ENCODE assay signal across 25 cellular contexts in genomic region chr5:179862296-179862695, GRCh38. TPM values are rescaled to one million over a fixed set of nuclear protein-coding genes. Genes with fewer than 3 reads are reported as not detected.
A peak's percentile ranks its signal among the peaks of the same experiment; 100 is the strongest.
DNase-seq lines count a peak whose midpoint lies in the region; ATAC-seq and TF ChIP-seq lines count a peak whose summit lies in the region.
"Had no signal": no experiment of that assay in that cellular context is flagged by ENCODE, and none has a peak within 500 bp of the region (broad histone marks: within the 10 kb centered on the region; RNA-seq: fewer than 3 reads in every experiment).

No MANE protein-coding gene starts in this region.

- ATAC-seq in left ventricle myocardium superior: no peak
- no peak for ATAC-seq in PC-3
- no peak for ATAC-seq in GM19351 (IDR thresholded peaks at IDR 0.05; ENCODE audit: unreplicated experiment)
- ATAC-seq: A549 had no signal

- DNase-seq in left ventricle myocardium superior (peak; percentile 18), right atrium auricular region (ENCODE audit: low spot score) (no peak), PC-3 (no peak), islet precursor cell (peak; percentile 17), sigmoid colon (peak; percentile 48), H7 (no peak)
- DNase-seq: AML-193; CD8-positive, alpha-beta memory T cell; DMS153; Karpas-422; NCI-H1092 treated with DMSO at 0.1 percent for 48 hours; NCI-H1436; NCI-H1930; NCI-H2107; NCI-H526; NCI-H82; NK-92 treated with Interleukin-12 subunit alpha and Interleukin-12 subunit beta, amount 100 ng/mL, for 24 hours; PC-9; Right ventricle myocardium superior; RPMI8226 had no signal

- no peaks in the 10 kb centered on the region for H3F3A ChIP-seq in PC-3 (ENCODE audit: low read length, unreplicated experiment)

- TF ChIP-seq POLR2A in sigmoid colon (IDR thresholded peaks at IDR 0.05): no peak

- H3K4me2 ChIP-seq in PC-3 (ENCODE audit: low read length): no peak overlapping the region
- H3K4me2 ChIP-seq: A549; BLaER1 treated with 17β-estradiol and CSF1 and Interleukin-3, amounts not matched to agents 10 nM and 100 nM; PC-9 had no signal

- no peaks in the 10 kb centered on the region for H3K9me3 ChIP-seq in right atrium auricular region
- H3K9me3 ChIP-seq in PC-3 (ENCODE audit: low read length): no peaks in the 10 kb centered on the region
- H3K9me3 ChIP-seq in sigmoid colon: no peaks in the 10 kb centered on the region
- H3K9me3 ChIP-seq: A549 had no signal

- TF ChIP-seq EP300 in sigmoid colon (IDR thresholded peaks at IDR 0.05): no peak

- CTCF ChIA-PET in PC-3 (lab: Charles Lee): no interaction called here

- H3K4me1 ChIP-seq in right atrium auricular region (peaks cover 0 to 19% of the 10 kb centered on the region in 2 donors), PC-3 (ENCODE audit: insufficient read depth, low read length) (no peaks in the 10 kb centered on the region), sigmoid colon (peaks cover 0 to 20% (median 17%) of the 10 kb centered on the region in 4 donors)

- POLR2A ChIA-PET in PC-3 (lab: Charles Lee; ENCODE audit: unreplicated experiment): no interaction called here

- H3K4me3 ChIP-seq in right atrium auricular region: no peak overlapping the region
- H3K4me3 ChIP-seq in PC-3 (ENCODE audit: low read length): no peak overlapping the region
- no peak overlapping the region for H3K4me3 ChIP-seq in sigmoid colon
- no peak overlapping the region for H3K4me3 ChIP-seq in H7 (ENCODE audit: insufficient read depth, low read depth, low read length)
- H3K4me3 ChIP-seq: A549; BLaER1 treated with 17β-estradiol and CSF1 and Interleukin-3, amounts not matched to agents 10 nM and 100 nM; PC-9; SJSA1 had no signal

- H3K36me3 ChIP-seq in right atrium auricular region: peaks cover 22% of the 10 kb centered on the region
- H3K36me3 ChIP-seq in PC-3 (ENCODE audit: low read depth, low read length): no peaks in the 10 kb centered on the region; the same call in 1 of the 2 replicates
- peaks cover 0 to 59% (median 31%) of the 10 kb centered on the region in 4 donors for H3K36me3 ChIP-seq in sigmoid colon
- H3K36me3 ChIP-seq in H7 (replicated peaks; ENCODE audit: control insufficient read depth, insufficient read depth, low read length): peaks cover 22% of the 10 kb centered on the region

- 99 to 100% methylated on average over 2 of the region's 2 CpGs for WGBS in sigmoid colon, 2 donors

- H3K27ac ChIP-seq in right atrium auricular region: no peak overlapping the region
- no peak overlapping the region for H3K27ac ChIP-seq in PC-3 (ENCODE audit: low read length)
- no peak overlapping the region for H3K27ac ChIP-seq in sigmoid colon
- H3K27ac ChIP-seq: A549; BLaER1 treated with 17β-estradiol and CSF1 and Interleukin-3, amounts not matched to agents 10 nM and 100 nM; HL-60; PC-9; SJSA1 had no signal

- H3K27me3 ChIP-seq in right atrium auricular region: no peaks in the 10 kb centered on the region
- no peaks in the 10 kb centered on the region for H3K27me3 ChIP-seq in PC-3 (ENCODE audit: low read length)
- H3K27me3 ChIP-seq in sigmoid colon: no peaks in the 10 kb centered on the region
- no peaks in the 10 kb centered on the region for H3K27me3 ChIP-seq in H7 (ENCODE audit: control insufficient read depth, insufficient read depth, low read length)
- H3K27me3 ChIP-seq: BLaER1 treated with 17β-estradiol and CSF1 and Interleukin-3, amounts not matched to agents 10 nM and 100 nM; SJSA1 had no signal

- H3K9ac ChIP-seq in PC-3 (ENCODE audit: low read length): no peak overlapping the region
- H3K9ac ChIP-seq: BLaER1 treated with 17β-estradiol and CSF1 and Interleukin-3, amounts not matched to agents 10 nM and 100 nM had no signal

- H3K79me2 ChIP-seq in PC-3 (ENCODE audit: low read length): peaks cover 10% of the 10 kb centered on the region

- TF ChIP-seq CTCF in right atrium auricular region (IDR thresholded peaks at IDR 0.05): no peak
- no peak for TF ChIP-seq CTCF in PC-3 (conservative IDR thresholded peaks at IDR 0.05; ENCODE audit: low read depth, low read length)
- TF ChIP-seq CTCF in sigmoid colon (IDR thresholded peaks at IDR 0.05): no peak

- H2AFZ ChIP-seq in PC-3 (ENCODE audit: low read length): no peak overlapping the region
- H2AFZ ChIP-seq: PC-9 had no signal

- intact Hi-C loops in left ventricle myocardium superior (cut with micrococcal nuclease) (no loop called here), PC-3 (cut with micrococcal nuclease) (no loop called here), sigmoid colon (cut with DNase I) (no loop called here)

- BruUV-seq in PC-3 (replicated peaks; lab: Mats Ljungman, UMichigan): TSS peak; percentile 9

- H4K20me1 ChIP-seq in PC-3 (ENCODE audit: low read length): no peaks in the 10 kb centered on the region

- no peaks in the 10 kb centered on the region for H3K9me2 ChIP-seq in PC-3 (replicated peaks; ENCODE audit: low read length)

RNA-seq across cellular contexts. Expression of gene MRNIP, which starts 3.7 kb away (rescaled TPM):
- total RNA-seq in left ventricle myocardium superior: 14.8 TPM
- total RNA-seq in right atrium auricular region: 10 to 100 TPM; 12.5 to 20.3 TPM
- 20.2 and 26.1 TPM in 2 replicates for total RNA-seq in PC-3 (2014; rRNA removed)
- 10 to 100 TPM; 30.7 to 59.8 (median 34.5) TPM for total RNA-seq in sigmoid colon
- 10 to 100 TPM in 2 of 3 donors, 1 to 10 TPM in 1; 8.3 to 20.3 (median 11.4) TPM for polyA plus RNA-seq in sigmoid colon
- 34.7 and 56.2 TPM in 2 replicates for total RNA-seq in H7 (2014; rRNA removed; shearing (Covaris generic))

RNA-seq across cellular contexts. Expression of gene SQSTM1, which starts 41.6 kb away (rescaled TPM):
- total RNA-seq in left ventricle myocardium superior: 434 TPM
- total RNA-seq in right atrium auricular region: 100 to 1,000 TPM; 379 to 436 TPM
- 253 and 341 TPM in 2 replicates for total RNA-seq in PC-3 (2014; rRNA removed)
- total RNA-seq in sigmoid colon: 100 to 1,000 TPM; 287 to 443 (median 386) TPM
- polyA plus RNA-seq in sigmoid colon: 100 to 1,000 TPM; 168 to 301 (median 203) TPM
- 161 and 184 TPM in 2 replicates for total RNA-seq in H7 (2014; rRNA removed; shearing (Covaris generic))

RNA-seq across cellular contexts. Expression of gene TBC1D9B, which starts 45.4 kb away (rescaled TPM):
- 37.1 TPM for total RNA-seq in left ventricle myocardium superior
- total RNA-seq in right atrium auricular region: 10 to 100 TPM; 33.5 to 57.7 TPM
- 44.9 and 67.7 TPM in 2 replicates for total RNA-seq in PC-3 (2014; rRNA removed)
- total RNA-seq in sigmoid colon: 1,000 to 10,000 TPM in 2 of 4 donors, 100 to 1,000 TPM in 2; 291 to 1,545 (median 1,005) TPM
- 10 to 100 TPM; 35.4 to 83.4 (median 36.8) TPM for polyA plus RNA-seq in sigmoid colon
- 48.1 and 61.2 TPM in 2 replicates for total RNA-seq in H7 (2014; rRNA removed; shearing (Covaris generic))

RNA-seq across cellular contexts. Expression of gene MGAT4B, which starts 55.6 kb away (rescaled TPM):
- 110 TPM for total RNA-seq in left ventricle myocardium superior
- total RNA-seq in right atrium auricular region: 10 to 100 TPM; 71.7 to 77.1 TPM
- 88.9 and 113 TPM in 2 replicates for total RNA-seq in PC-3 (2014; rRNA removed)
- 10 to 100 TPM; 27.8 to 56.8 (median 31.5) TPM for total RNA-seq in sigmoid colon
- 100 to 1,000 TPM; 184 to 241 (median 232) TPM for polyA plus RNA-seq in sigmoid colon
- total RNA-seq in H7 (2014; rRNA removed; shearing (Covaris generic)): 131 and 148 TPM in 2 replicates

Comparison
In these comparisons a context has a peak if more than half of its experiments do, and no peak if none do; other contexts are left out.
1. DNase-seq: peak in left ventricle myocardium superior (single experiment), islet precursor cell (single experiment) and sigmoid colon (single experiment); none in right atrium auricular region (single experiment), PC-3 (single experiment) and H7 (single experiment).